22 cellular contexts compared by ENCODE assay signal in the genomic region with DNA sequence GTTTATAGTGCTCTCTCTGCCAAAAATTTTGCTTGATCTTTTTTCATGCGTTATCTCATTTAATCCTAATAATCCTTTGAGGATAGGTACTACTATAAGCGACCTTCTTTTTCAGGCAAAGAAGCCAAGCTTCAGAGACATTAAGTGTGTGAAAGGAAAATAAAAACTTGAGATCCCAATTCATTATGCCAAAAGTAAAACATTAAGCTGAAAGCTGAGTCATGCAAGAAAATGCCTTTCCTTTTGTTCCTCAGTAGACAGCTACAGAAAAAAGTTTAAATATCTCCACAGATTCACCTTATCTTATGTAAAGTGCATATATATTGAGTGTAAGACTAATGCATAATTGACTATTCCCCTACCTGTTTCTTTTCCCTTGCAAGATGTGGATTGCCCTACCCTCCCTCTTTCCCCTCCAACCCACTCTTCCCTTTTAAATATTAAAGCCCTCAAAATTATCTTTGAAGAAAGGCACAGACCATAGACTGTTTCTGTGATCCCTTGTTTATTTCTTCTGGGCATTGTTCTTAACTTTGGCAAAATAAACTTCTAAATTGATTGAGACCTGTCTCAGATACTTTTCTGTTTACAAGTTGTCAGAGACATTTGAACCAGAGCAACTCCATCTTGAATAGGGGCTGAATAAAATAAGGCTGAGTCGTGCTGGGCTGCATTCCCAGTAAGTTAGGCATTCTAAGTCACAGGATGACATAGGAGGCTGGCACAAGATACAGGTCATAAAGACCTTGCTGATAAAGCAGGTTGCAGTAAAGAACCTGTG.
"Had no signal": no experiment of that assay in that cellular context is flagged by ENCODE, and none has a peak within 500 bp of the region (broad histone marks: within the 10 kb centered on the region; RNA-seq: fewer than 3 reads in every experiment).

No MANE protein-coding gene starts in this region.

- H3K4me3 Mint-ChIP-seq: natural killer cell; neural progenitor cell; stimulated activated memory B cell treated with anti-CD40 and anti-IgM and Interleukin-4, amounts not matched to agents 10 μg/mL and 1 μg/mL and 100 μg/mL, for 72 hours; stimulated activated naive CD8-positive, alpha-beta T cell treated with anti-CD3 and anti-CD28 coated beads, Interleukin-15, Interleukin-2, amounts not matched to agents 100 ng/mL and 50 ng/mL, for 24 hours had no signal

- DNase-seq: cortex of kidney; dorsolateral prefrontal cortex; effector CD8-positive, alpha-beta T cell; heart right ventricle; mammary epithelial cell; mucosa of descending colon; natural killer cell; nucleus accumbens; ovary; retina; spleen; stimulated activated CD4-positive, alpha-beta T cell treated with anti-CD3 and anti-CD28 coated beads, Interleukin-15, amount 100 ng/mL, for 24 hours; stimulated activated CD4-positive, alpha-beta T cell treated with anti-CD3 and anti-CD28 coated beads, Interleukin-1b, Interleukin-23, amount 100 ng/mL, for 48 hours; stimulated activated CD4-positive, alpha-beta T cell treated with anti-CD3 and anti-CD28 coated beads, Interleukin-4, amount 100 ng/mL, for 24 hours; tibial artery; upper lobe of left lung; uterus had no signal

- H3K27ac Mint-ChIP-seq: natural killer cell; neural progenitor cell; stimulated activated memory B cell treated with anti-CD40 and anti-IgM and Interleukin-4, amounts not matched to agents 10 μg/mL and 1 μg/mL and 100 μg/mL, for 72 hours; stimulated activated naive CD8-positive, alpha-beta T cell treated with anti-CD3 and anti-CD28 coated beads, Interleukin-15, Interleukin-2, amounts not matched to agents 100 ng/mL and 50 ng/mL, for 24 hours had no signal

- H3K36me3 Mint-ChIP-seq: neural progenitor cell; stimulated activated memory B cell treated with anti-CD40 and anti-IgM and Interleukin-4, amounts not matched to agents 10 μg/mL and 1 μg/mL and 100 μg/mL, for 72 hours had no signal

- H3K27me3 Mint-ChIP-seq: stimulated activated memory B cell treated with anti-CD40 and anti-IgM and Interleukin-4, amounts not matched to agents 10 μg/mL and 1 μg/mL and 100 μg/mL, for 72 hours; stimulated activated naive CD8-positive, alpha-beta T cell treated with anti-CD3 and anti-CD28 coated beads, Interleukin-15, Interleukin-2, amounts not matched to agents 100 ng/mL and 50 ng/mL, for 24 hours had no signal

- ATAC-seq: esophagus mucosa; heart right ventricle; mucosa of descending colon; natural killer cell; sciatic nerve; stimulated activated memory B cell treated with anti-CD40 and anti-IgM and Interleukin-4, amounts not matched to agents 10 μg/mL and 1 μg/mL and 100 μg/mL, for 72 hours had no signal

- H3K4me1 Mint-ChIP-seq: natural killer cell; neural progenitor cell; stimulated activated memory B cell treated with anti-CD40 and anti-IgM and Interleukin-4, amounts not matched to agents 10 μg/mL and 1 μg/mL and 100 μg/mL, for 72 hours had no signal

- H3K9me3 Mint-ChIP-seq: neural progenitor cell had no signal
